Comparison of ENCODE assay signal across 1 cellular context in genomic region chr1:39016604-39017171, GRCh38.
TF ChIP-seq lines count a peak whose summit lies in the region.

No MANE protein-coding gene starts in this region.

TF ChIP-seq in HepG2, 621 proteins besides CTCF, POLR2A, EP300 and RAD21 (continued from another document and continues in another):
- no peak for TF ChIP-seq ZNF770 (CRISPR knock-in tag; IDR thresholded peaks at IDR 0.05)
- TF ChIP-seq CBFB (CRISPR knock-in tag; IDR thresholded peaks at IDR 0.05), result no peak
- no peak for TF ChIP-seq ZNF510 (CRISPR knock-in tag; IDR thresholded peaks at IDR 0.05; ENCODE audit: low read depth)
- no peak for TF ChIP-seq ZNF10 (CRISPR knock-in tag; IDR thresholded peaks at IDR 0.05; ENCODE audit: borderline replicate concordance, low read depth)
- TF ChIP-seq EZH2 (conservative IDR thresholded peaks at IDR 0.05; ENCODE audit: low read depth, low read length), result no peak
- no peak for TF ChIP-seq FOXO4 (CRISPR knock-in tag; conservative IDR thresholded peaks at IDR 0.05)
- no peak for TF ChIP-seq IKZF1 (IDR thresholded peaks at IDR 0.05)
- TF ChIP-seq SETDB1 (CRISPR knock-in tag; IDR thresholded peaks at IDR 0.05; ENCODE audit: borderline replicate concordance), result no peak
- TF ChIP-seq TBX2 (CRISPR knock-in tag; IDR thresholded peaks at IDR 0.05; ENCODE audit: borderline replicate concordance), result peak; percentile 44; the same call in 1 of the 2 replicates
- no peak for TF ChIP-seq CCAR2 (optimal IDR thresholded peaks at IDR 0.05; ENCODE audit: low read depth, low read length)
- TF ChIP-seq MYC (CRISPR knock-in tag; IDR thresholded peaks at IDR 0.05; ENCODE audit: borderline replicate concordance), result no peak
- TF ChIP-seq TBP (CRISPR knock-in tag; IDR thresholded peaks at IDR 0.05), result no peak
- no peak for TF ChIP-seq GPBP1L1 (CRISPR knock-in tag; IDR thresholded peaks at IDR 0.05)
- TF ChIP-seq NFKBIZ (CRISPR knock-in tag; IDR thresholded peaks at IDR 0.05), result no peak
- TF ChIP-seq ZNF280B (CRISPR knock-in tag; IDR thresholded peaks at IDR 0.05; ENCODE audit: borderline replicate concordance), result no peak
- no peak for TF ChIP-seq ZNF562 (CRISPR knock-in tag; IDR thresholded peaks at IDR 0.05; ENCODE audit: borderline replicate concordance)
- no peak for TF ChIP-seq DMTF1 (CRISPR knock-in tag; IDR thresholded peaks at IDR 0.05)
- peak; percentile 22; the same call in 1 of the 2 replicates for TF ChIP-seq PHF8 (CRISPR knock-in tag; IDR thresholded peaks at IDR 0.05)
- no peak for TF ChIP-seq KAT8 (CRISPR knock-in tag; IDR thresholded peaks at IDR 0.05)
- no peak for TF ChIP-seq HMGXB4 (CRISPR knock-in tag; IDR thresholded peaks at IDR 0.05; ENCODE audit: borderline replicate concordance in 1 of 2, low read depth in 1 of 2)
- TF ChIP-seq FLYWCH1 (CRISPR knock-in tag; IDR thresholded peaks at IDR 0.05), result no peak
- TF ChIP-seq MIER3 (CRISPR knock-in tag; IDR thresholded peaks at IDR 0.05; ENCODE audit: borderline replicate concordance), result peak; percentile 37; the same call in 1 of the 2 replicates
- no peak for TF ChIP-seq EED (CRISPR knock-in tag; IDR thresholded peaks at IDR 0.05)
- TF ChIP-seq MLX (CRISPR knock-in tag; IDR thresholded peaks at IDR 0.05), result 0 out of 2 replicates have a peak, but pooled peaks have one; percentile 25
- TF ChIP-seq NAIF1 (CRISPR knock-in tag; IDR thresholded peaks at IDR 0.05; ENCODE audit: borderline replicate concordance), result no peak
- no peak for TF ChIP-seq HOXA7 (CRISPR knock-in tag; IDR thresholded peaks at IDR 0.05)
- TF ChIP-seq ZNF414 (CRISPR knock-in tag; IDR thresholded peaks at IDR 0.05), result no peak
- TF ChIP-seq TFAP4 (IDR thresholded peaks at IDR 0.05; ENCODE audit: borderline replicate concordance, low read depth), result no peak
- TF ChIP-seq BCL3 (CRISPR knock-in tag; IDR thresholded peaks at IDR 0.05), result no peak
- TF ChIP-seq PRDM4 (CRISPR knock-in tag; IDR thresholded peaks at IDR 0.05; ENCODE audit: borderline replicate concordance), result no peak
- no peak for TF ChIP-seq ZNF879 (CRISPR knock-in tag; IDR thresholded peaks at IDR 0.05)
- no peak for TF ChIP-seq STAT5B (CRISPR knock-in tag; IDR thresholded peaks at IDR 0.05)
- no peak for TF ChIP-seq NFAT5 (CRISPR knock-in tag; IDR thresholded peaks at IDR 0.05)
